2 cellular contexts compared by ENCODE assay signal in genomic region chr2:11864724-11865123, GRCh38.
TF ChIP-seq lines count a peak whose summit lies in the region.

No MANE protein-coding gene starts in this region.

TF ChIP-seq in GM12878, 131 proteins besides CTCF, POLR2A, EP300 and RAD21:
- TF ChIP-seq EZH2 (IDR thresholded peaks at IDR 0.05; ENCODE audit: borderline replicate concordance, control insufficient read depth, low read depth, low read length) (no peak), KAT2A (conservative IDR thresholded peaks at IDR 0.05; ENCODE audit: control insufficient read depth, low read depth, low read length) (no peak), STAT3 (IDR thresholded peaks at IDR 0.05; ENCODE audit: low read depth, low read length) (no peak), WRNIP1 (IDR thresholded peaks at IDR 0.05; ENCODE audit: borderline replicate concordance, low read depth, low read length) (no peak), RAD51 (IDR thresholded peaks at IDR 0.05) (no peak), ESRRA (IDR thresholded peaks at IDR 0.05; ENCODE audit: low read length) (no peak), HSF1 (IDR thresholded peaks at IDR 0.05; ENCODE audit: low read depth, low read length) (no peak), ZNF687 (IDR thresholded peaks at IDR 0.05) (no peak), RCOR1 (conservative IDR thresholded peaks at IDR 0.05; ENCODE audit: low read depth, low read length) (no peak), SPI1 (IDR thresholded peaks at IDR 0.05; ENCODE audit: borderline replicate concordance, insufficient read depth, low read depth, low read length) (no peak)

TF ChIP-seq in WTC11, 78 proteins besides CTCF, POLR2A, EP300 and RAD21:
- TF ChIP-seq HMGXB4 (CRISPR knock-in tag; IDR thresholded peaks at IDR 0.05), result no peak
